Comparison of ENCODE assay signal across 1 cellular context in the genomic region with DNA sequence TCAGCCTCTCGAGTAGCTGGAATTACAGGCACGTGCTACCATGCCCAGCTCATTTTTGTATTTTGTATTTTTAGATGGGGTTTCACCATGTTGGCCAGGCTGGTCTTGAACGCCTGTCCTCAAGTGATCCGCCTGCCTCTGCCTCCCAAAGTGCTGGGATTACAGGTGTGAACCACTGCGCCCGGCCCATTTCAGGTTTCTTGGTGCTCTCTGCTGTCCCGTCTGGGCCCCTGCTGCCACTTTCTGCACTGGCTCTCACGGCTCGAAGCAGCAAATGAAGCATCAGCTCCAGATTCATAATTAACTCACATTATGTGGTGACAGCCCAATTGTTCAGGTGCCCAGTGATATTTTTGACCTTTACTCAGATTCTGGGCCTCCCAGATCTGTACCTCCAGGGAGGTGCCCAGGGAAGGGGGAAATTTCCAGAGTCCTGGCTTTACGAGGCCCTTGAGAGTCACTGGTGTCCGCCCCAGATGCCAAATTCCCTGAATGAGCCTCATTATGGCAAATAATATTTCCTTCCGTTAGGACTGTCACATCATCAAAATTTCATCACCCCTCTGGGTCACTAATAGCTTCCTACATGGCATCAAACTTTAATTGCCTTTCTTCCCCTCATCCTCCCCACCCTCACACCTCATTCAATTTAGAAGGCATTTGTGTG.
TF ChIP-seq lines count a peak whose summit lies in the region.

No MANE protein-coding gene starts in this region.

TF ChIP-seq in GM23338, 12 proteins besides CTCF, POLR2A, EP300 and RAD21 (continued from another document):
- TF ChIP-seq, protein P1, sequence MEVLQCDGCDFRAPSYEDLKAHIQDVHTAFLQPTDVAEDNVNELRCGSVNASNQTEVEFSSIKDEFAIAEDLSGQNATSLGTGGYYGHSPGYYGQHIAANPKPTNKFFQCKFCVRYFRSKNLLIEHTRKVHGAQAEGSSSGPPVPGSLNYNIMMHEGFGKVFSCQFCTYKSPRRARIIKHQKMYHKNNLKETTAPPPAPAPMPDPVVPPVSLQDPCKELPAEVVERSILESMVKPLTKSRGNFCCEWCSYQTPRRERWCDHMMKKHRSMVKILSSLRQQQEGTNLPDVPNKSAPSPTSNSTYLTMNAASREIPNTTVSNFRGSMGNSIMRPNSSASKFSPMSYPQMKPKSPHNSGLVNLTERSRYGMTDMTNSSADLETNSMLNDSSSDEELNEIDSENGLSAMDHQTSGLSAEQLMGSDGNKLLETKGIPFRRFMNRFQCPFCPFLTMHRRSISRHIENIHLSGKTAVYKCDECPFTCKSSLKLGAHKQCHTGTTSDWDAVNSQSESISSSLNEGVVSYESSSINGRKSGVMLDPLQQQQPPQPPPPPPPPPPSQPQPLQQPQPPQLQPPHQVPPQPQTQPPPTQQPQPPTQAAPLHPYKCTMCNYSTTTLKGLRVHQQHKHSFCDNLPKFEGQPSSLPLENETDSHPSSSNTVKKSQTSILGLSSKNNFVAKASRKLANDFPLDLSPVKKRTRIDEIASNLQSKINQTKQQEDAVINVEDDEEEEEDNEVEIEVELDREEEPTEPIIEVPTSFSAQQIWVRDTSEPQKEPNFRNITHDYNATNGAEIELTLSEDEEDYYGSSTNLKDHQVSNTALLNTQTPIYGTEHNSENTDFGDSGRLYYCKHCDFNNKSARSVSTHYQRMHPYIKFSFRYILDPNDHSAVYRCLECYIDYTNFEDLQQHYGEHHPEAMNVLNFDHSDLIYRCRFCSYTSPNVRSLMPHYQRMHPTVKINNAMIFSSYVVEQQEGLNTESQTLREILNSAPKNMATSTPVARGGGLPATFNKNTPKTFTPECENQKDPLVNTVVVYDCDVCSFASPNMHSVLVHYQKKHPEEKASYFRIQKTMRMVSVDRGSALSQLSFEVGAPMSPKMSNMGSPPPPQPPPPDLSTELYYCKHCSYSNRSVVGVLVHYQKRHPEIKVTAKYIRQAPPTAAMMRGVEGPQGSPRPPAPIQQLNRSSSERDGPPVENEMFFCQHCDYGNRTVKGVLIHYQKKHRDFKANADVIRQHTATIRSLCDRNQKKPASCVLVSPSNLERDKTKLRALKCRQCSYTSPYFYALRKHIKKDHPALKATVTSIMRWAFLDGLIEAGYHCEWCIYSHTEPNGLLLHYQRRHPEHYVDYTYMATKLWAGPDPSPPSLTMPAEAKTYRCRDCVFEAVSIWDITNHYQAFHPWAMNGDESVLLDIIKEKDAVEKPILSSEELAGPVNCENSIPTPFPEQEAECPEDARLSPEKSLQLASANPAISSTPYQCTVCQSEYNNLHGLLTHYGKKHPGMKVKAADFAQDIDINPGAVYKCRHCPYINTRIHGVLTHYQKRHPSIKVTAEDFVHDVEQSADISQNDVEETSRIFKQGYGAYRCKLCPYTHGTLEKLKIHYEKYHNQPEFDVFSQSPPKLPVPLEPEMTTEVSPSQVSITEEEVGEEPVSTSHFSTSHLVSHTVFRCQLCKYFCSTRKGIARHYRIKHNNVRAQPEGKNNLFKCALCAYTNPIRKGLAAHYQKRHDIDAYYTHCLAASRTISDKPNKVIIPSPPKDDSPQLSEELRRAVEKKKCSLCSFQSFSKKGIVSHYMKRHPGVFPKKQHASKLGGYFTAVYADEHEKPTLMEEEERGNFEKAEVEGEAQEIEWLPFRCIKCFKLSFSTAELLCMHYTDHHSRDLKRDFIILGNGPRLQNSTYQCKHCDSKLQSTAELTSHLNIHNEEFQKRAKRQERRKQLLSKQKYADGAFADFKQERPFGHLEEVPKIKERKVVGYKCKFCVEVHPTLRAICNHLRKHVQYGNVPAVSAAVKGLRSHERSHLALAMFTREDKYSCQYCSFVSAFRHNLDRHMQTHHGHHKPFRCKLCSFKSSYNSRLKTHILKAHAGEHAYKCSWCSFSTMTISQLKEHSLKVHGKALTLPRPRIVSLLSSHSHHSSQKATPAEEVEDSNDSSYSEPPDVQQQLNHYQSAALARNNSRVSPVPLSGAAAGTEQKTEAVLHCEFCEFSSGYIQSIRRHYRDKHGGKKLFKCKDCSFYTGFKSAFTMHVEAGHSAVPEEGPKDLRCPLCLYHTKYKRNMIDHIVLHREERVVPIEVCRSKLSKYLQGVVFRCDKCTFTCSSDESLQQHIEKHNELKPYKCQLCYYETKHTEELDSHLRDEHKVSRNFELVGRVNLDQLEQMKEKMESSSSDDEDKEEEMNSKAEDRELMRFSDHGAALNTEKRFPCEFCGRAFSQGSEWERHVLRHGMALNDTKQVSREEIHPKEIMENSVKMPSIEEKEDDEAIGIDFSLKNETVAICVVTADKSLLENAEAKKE (CRISPR knock-in tag; IDR thresholded peaks at IDR 0.05), result no peak
TF ChIP-seq in GM23338: peak in this region for 0.
